In the genomic region with DNA sequence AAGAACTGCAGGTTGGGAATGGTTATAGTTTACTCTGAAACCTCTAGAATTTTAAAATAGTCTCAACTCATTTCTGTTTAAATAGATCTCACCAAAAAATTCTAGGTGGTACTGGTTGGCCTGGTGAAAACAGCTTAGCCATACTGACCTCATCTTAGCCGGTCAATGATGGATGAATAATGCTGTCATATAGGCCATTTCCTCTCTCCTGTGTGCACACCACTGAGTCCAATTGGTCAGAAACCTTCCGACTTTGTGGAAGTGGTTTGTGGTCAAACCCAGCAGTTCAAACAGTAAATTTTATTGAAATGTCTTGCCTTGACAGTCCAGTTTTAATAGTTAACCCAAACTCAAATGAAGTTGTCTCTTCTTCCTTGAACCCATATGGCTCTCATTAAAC, we compare ENCODE assay signal across 10 cellular contexts.
DNase-seq lines count a peak whose midpoint lies in the region; ATAC-seq and TF ChIP-seq lines count a peak whose summit lies in the region.
"Had no signal": no experiment of that assay in that cellular context is flagged by ENCODE, and none has a peak within 500 bp of the region (broad histone marks: within the 10 kb centered on the region; RNA-seq: fewer than 3 reads in every experiment).

No MANE protein-coding gene starts in this region.

- CTCF ChIA-PET in WTC11 (lab: Charles Lee) = no interaction called here

- H3K27ac ChIP-seq in stomach = no peak overlapping the region
- H3K27ac ChIP-seq: pancreas had no signal

- intact Hi-C loops in stomach (cut with DNase I; ENCODE audit: low total_unique reads) = no loop called here

- TF ChIP-seq POLR2A in stomach (IDR thresholded peaks at IDR 0.05) = no peak

- POLR2A ChIA-PET in WTC11 (lab: Charles Lee) = no interaction called here

- TF ChIP-seq EP300 in stomach (IDR thresholded peaks at IDR 0.05) = no peak

- ATAC-seq in GM19467 (IDR thresholded peaks at IDR 0.05; ENCODE audit: unreplicated experiment) = peak; percentile 97
- peak; percentile 64 for ATAC-seq in HG03103 (IDR thresholded peaks at IDR 0.05; ENCODE audit: low read depth, unreplicated experiment)
- no peak for ATAC-seq in WTC11
- ATAC-seq: pancreas had no signal

- H3K4me1 Mint-ChIP-seq in WTC11 = no peaks in the 10 kb centered on the region

- no peaks in the 10 kb centered on the region for H3K36me3 Mint-ChIP-seq in WTC11

- H3K36me3 ChIP-seq in stomach = peaks cover 0 to 32% (median 23%) of the 10 kb centered on the region in 4 donors
- H3K36me3 ChIP-seq: pancreas had no signal

- no peak for TF ChIP-seq CTCF in WTC11 (IDR thresholded peaks at IDR 0.05)
- no peak for TF ChIP-seq CTCF in stomach (IDR thresholded peaks at IDR 0.05)

- no peaks in the 10 kb centered on the region for H3K9me3 ChIP-seq in stomach
- H3K9me3 ChIP-seq: pancreas had no signal

- no peak overlapping the region for H3K27ac Mint-ChIP-seq in WTC11

- 65 to 86% (median 76%) methylated on average over 2 of the region's 2 CpGs for WGBS in stomach, 5 donors

- no peak overlapping the region for H3K4me3 Mint-ChIP-seq in WTC11

- H3K27me3 ChIP-seq in stomach = no peaks in the 10 kb centered on the region
- H3K27me3 ChIP-seq: pancreas had no signal

- peak; percentile 71 for DNase-seq in EH (ENCODE audit: low read depth)
- peak; percentile 77 for DNase-seq in RPMI7951 (ENCODE audit: low read depth)
- DNase-seq in activated naive CD4-positive, alpha-beta T cell treated with anti-CD3 and anti-CD28 coated beads, Interleukin-2, amount 50 U/mL, for 16 hours = no peak
- DNase-seq in WTC11 (ENCODE audit: low spot score) = no peak
- no peak for DNase-seq in activated CD4-positive, alpha-beta T cell treated with anti-CD3 and anti-CD28 coated beads, Interleukin-2, amount 50 U/mL, for 48 hours
- DNase-seq in stomach = no peak
- DNase-seq: cortex of kidney, pancreas had no signal

- no peaks in the 10 kb centered on the region for H3K4me1 ChIP-seq in stomach
- H3K4me1 ChIP-seq: pancreas had no signal

- H3K9me3 Mint-ChIP-seq in WTC11 = no peaks in the 10 kb centered on the region

- no peak overlapping the region for H3K4me3 ChIP-seq in stomach
- H3K4me3 ChIP-seq: pancreas had no signal

- H3K27me3 Mint-ChIP-seq in WTC11 (ENCODE audit: low read depth) = no peaks in the 10 kb centered on the region

TF ChIP-seq in WTC11, 78 proteins besides CTCF, POLR2A, EP300 and RAD21:
- TF ChIP-seq MYBL2 (CRISPR knock-in tag; IDR thresholded peaks at IDR 0.05) = no peak
- TF ChIP-seq TEAD1 (CRISPR knock-in tag; IDR thresholded peaks at IDR 0.05) = no peak
- no peak for TF ChIP-seq ZNF671 (CRISPR knock-in tag; IDR thresholded peaks at IDR 0.05)
- no peak for TF ChIP-seq CDX4 (CRISPR knock-in tag; IDR thresholded peaks at IDR 0.05; ENCODE audit: borderline replicate concordance)
- TF ChIP-seq ESRRA (CRISPR knock-in tag; IDR thresholded peaks at IDR 0.05; ENCODE audit: borderline replicate concordance) = no peak
- TF ChIP-seq TEAD4 (CRISPR knock-in tag; IDR thresholded peaks at IDR 0.05) = no peak
- TF ChIP-seq ZNF138 (CRISPR knock-in tag; conservative IDR thresholded peaks at IDR 0.05) = no peak
- TF ChIP-seq ZNF423 (CRISPR knock-in tag; IDR thresholded peaks at IDR 0.05) = no peak
- TF ChIP-seq, protein P1, sequence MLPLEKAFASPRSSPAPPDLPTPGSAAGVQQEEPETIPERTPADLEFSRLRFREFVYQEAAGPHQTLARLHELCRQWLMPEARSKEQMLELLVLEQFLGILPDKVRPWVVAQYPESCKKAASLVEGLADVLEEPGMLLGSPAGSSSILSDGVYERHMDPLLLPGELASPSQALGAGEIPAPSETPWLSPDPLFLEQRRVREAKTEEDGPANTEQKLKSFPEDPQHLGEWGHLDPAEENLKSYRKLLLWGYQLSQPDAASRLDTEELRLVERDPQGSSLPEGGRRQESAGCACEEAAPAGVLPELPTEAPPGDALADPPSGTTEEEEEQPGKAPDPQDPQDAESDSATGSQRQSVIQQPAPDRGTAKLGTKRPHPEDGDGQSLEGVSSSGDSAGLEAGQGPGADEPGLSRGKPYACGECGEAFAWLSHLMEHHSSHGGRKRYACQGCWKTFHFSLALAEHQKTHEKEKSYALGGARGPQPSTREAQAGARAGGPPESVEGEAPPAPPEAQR (CRISPR knock-in tag; IDR thresholded peaks at IDR 0.05) = no peak
- no peak for TF ChIP-seq ARID4B (CRISPR knock-in tag; IDR thresholded peaks at IDR 0.05; ENCODE audit: borderline replicate concordance)
- no peak for TF ChIP-seq SP1 (CRISPR knock-in tag; conservative IDR thresholded peaks at IDR 0.05)
- TF ChIP-seq AR (CRISPR knock-in tag; IDR thresholded peaks at IDR 0.05) = no peak
- no peak for TF ChIP-seq ZNF317 (CRISPR knock-in tag; IDR thresholded peaks at IDR 0.05; ENCODE audit: borderline replicate concordance, low read depth)
- TF ChIP-seq MXD4 (CRISPR knock-in tag; IDR thresholded peaks at IDR 0.05; ENCODE audit: borderline replicate concordance) = no peak
- no peak for TF ChIP-seq JAZF1 (CRISPR knock-in tag; IDR thresholded peaks at IDR 0.05)

Comparison
In these comparisons a context has a peak if more than half of its experiments do, and no peak if none do; other contexts are left out.
1. DNase-seq: peak in EH (single experiment) and RPMI7951 (single experiment); none in activated naive CD4-positive, alpha-beta T cell treated with anti-CD3 and anti-CD28 coated beads, Interleukin-2, amount 50 U/mL, for 16 hours (single experiment), WTC11 (single experiment), activated CD4-positive, alpha-beta T cell treated with anti-CD3 and anti-CD28 coated beads, Interleukin-2, amount 50 U/mL, for 48 hours (0 of 2) and stomach (single experiment).